In genomic region chr22:24543679-24544243, GRCh38 we compare ENCODE assay signal across 1 cellular context.
TF ChIP-seq lines count a peak whose summit lies in the region.

No MANE protein-coding gene starts in this region.

TF ChIP-seq in K562, 482 proteins besides CTCF, POLR2A, EP300 and RAD21:
- TF ChIP-seq PKNOX1 (IDR thresholded peaks at IDR 0.05): no peak
- no peak for TF ChIP-seq MECOM (CRISPR knock-in tag; IDR thresholded peaks at IDR 0.05)
- peak; percentile 27; the same call in 1 of the 2 replicates for TF ChIP-seq RBFOX2 (IDR thresholded peaks at IDR 0.05; ENCODE audit: low read depth, low read length)
- no peak for TF ChIP-seq ZC3H8 (IDR thresholded peaks at IDR 0.05)
